Comparison of ENCODE assay signal across 23 cellular contexts in the genomic region with DNA sequence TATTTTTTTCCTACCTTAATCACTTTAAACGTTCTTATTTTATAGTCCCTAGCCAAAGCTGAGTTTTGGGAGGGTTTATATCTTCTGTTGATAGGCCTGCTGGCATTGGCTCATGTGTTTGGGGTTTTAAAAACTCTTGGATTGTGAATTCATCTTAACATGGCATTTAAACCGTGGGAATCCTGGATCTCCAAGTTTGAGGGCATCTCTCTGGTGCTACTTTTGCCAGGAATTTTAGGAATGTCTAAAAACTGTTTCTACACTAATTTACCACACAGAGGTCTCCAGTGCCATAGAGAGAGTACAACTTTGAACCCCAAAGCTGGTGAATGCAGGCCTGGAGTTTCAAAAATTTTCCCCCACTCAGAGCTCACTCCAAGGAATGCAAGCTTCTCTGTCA.
"Had no signal": no experiment of that assay in that cellular context is flagged by ENCODE, and none has a peak within 500 bp of the region (broad histone marks: within the 10 kb centered on the region; RNA-seq: fewer than 3 reads in every experiment).

No MANE protein-coding gene starts in this region.

- H3K36me3 ChIP-seq: ascending aorta, brain microvascular endothelial cell had no signal

- H3K27ac ChIP-seq: ascending aorta, brain microvascular endothelial cell had no signal

- H3K36me3 Mint-ChIP-seq: activated naive CD4-positive, alpha-beta T cell treated with anti-CD3 and anti-CD28 coated beads, Interleukin-2, amount 50 U/mL, for 72 hours had no signal

- H3K27me3 Mint-ChIP-seq: activated CD4-positive, alpha-beta T cell treated with anti-CD3 and anti-CD28 coated beads, Interleukin-2, amount 10 ng/mL, durations not matched to agents 24 days and 14 days; activated naive CD8-positive, alpha-beta T cell treated with anti-CD3 and anti-CD28 coated beads, Interleukin-2, amount 50 U/mL, for 24 hours had no signal

- H3K27ac Mint-ChIP-seq: activated B cell treated with CpG ODN at 0.5 μM for 24 hours; activated CD4-positive, alpha-beta T cell treated with anti-CD3 and anti-CD28 coated beads, Interleukin-2, amount 10 ng/mL, durations not matched to agents 24 days and 14 days; activated naive CD4-positive, alpha-beta T cell treated with anti-CD3 and anti-CD28 coated beads, Interleukin-2, amount 50 U/mL, for 72 hours; activated naive CD8-positive, alpha-beta T cell treated with anti-CD3 and anti-CD28 coated beads, Interleukin-2, amount 50 U/mL, for 24 hours; T-helper 17 cell had no signal

- H3K4me1 Mint-ChIP-seq: activated B cell treated with CpG ODN at 0.5 μM for 24 hours; activated CD4-positive, alpha-beta T cell treated with anti-CD3 and anti-CD28 coated beads, Interleukin-2, amount 10 ng/mL, durations not matched to agents 24 days and 14 days; activated naive CD8-positive, alpha-beta T cell treated with anti-CD3 and anti-CD28 coated beads, Interleukin-2, amount 50 U/mL, for 24 hours; T-helper 17 cell had no signal

- H3K9me3 ChIP-seq: ascending aorta had no signal

- DNase-seq: activated B cell treated with CpG ODN at 0.5 μM for 24 hours; activated CD4-positive, alpha-beta T cell treated with anti-CD3 and anti-CD28 coated beads for 1 hour; activated CD4-positive, alpha-beta T cell treated with anti-CD3 and anti-CD28 coated beads, Interleukin-2, amount 10 ng/mL, durations not matched to agents 24 days and 14 days; activated CD4-positive, alpha-beta T cell treated with anti-CD3 and anti-CD28 coated beads, Interleukin-2, amount 50 U/mL, for 48 hours; activated CD8-positive, alpha-beta memory T cell treated with anti-CD3 and anti-CD28 coated beads for 24 hours; activated effector memory CD4-positive, alpha-beta T cell treated with anti-CD3 and anti-CD28 coated beads, Interleukin-2, amount 50 U/mL, for 16 hours; activated naive CD4-positive, alpha-beta T cell treated with Interleukin-2 at 50 U/mL for 16 hours; activated naive CD8-positive, alpha-beta T cell treated with anti-CD3 and anti-CD28 coated beads, Interleukin-2, amount 50 U/mL, for 24 hours; activated T-cell treated with anti-CD3 and anti-CD28 coated beads, Interleukin-2, amount 50 U/mL, for 4 hours; amniotic stem cell; brain microvascular endothelial cell; cerebellar nuclear complex; NCI-H1048; NCI-H2029; NCI-H2107; NCI-H2171 treated with DMSO at 0.1 percent for 48 hours; NCI-H226; NCI-H774; SIG-M5; T-helper 17 cell; T-helper 9 cell had no signal

- H3K4me3 Mint-ChIP-seq: activated B cell treated with CpG ODN at 0.5 μM for 24 hours; activated CD4-positive, alpha-beta T cell treated with anti-CD3 and anti-CD28 coated beads, Interleukin-2, amount 10 ng/mL, durations not matched to agents 24 days and 14 days; activated naive CD8-positive, alpha-beta T cell treated with anti-CD3 and anti-CD28 coated beads, Interleukin-2, amount 50 U/mL, for 24 hours; activated T-cell treated with anti-CD3 and anti-CD28 coated beads, Interleukin-2, amount 50 U/mL, for 4 hours; T-helper 17 cell had no signal

- ATAC-seq: activated naive CD4-positive, alpha-beta T cell treated with anti-CD3 and anti-CD28 coated beads, Interleukin-2, amount 50 U/mL, for 72 hours; activated naive CD8-positive, alpha-beta T cell treated with anti-CD3 and anti-CD28 coated beads, Interleukin-2, amount 50 U/mL, for 24 hours; activated T-cell treated with anti-CD3 and anti-CD28 coated beads, Interleukin-2, amount 50 U/mL, for 4 hours; T-helper 17 cell had no signal

- H3K4me3 ChIP-seq: ascending aorta had no signal

- H3K9me3 Mint-ChIP-seq: activated naive CD8-positive, alpha-beta T cell treated with anti-CD3 and anti-CD28 coated beads, Interleukin-2, amount 50 U/mL, for 24 hours; activated T-cell treated with anti-CD3 and anti-CD28 coated beads, Interleukin-2, amount 50 U/mL, for 4 hours had no signal

- H3K27me3 ChIP-seq: ascending aorta, brain microvascular endothelial cell had no signal
